22 cellular contexts compared by ENCODE assay signal in the genomic region with DNA sequence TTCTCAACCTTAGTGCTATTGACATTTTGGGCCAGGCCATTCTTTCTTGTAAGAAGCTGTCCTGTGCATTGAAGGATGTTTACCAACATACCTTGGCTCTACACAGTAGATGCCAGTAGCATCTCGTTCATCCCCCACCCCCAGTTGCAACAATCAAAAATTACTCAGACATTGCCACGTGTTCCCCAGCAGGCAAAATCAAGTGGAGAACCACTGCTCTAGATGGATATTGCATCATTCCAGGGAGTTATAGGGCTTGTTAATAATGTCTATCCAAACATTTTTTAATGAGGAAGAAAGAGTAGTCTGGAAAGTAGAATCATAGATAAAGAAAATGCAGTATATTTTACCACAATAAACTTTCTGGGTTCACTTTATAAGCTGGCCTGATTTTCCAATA.
DNase-seq lines count a peak whose midpoint lies in the region; ATAC-seq and TF ChIP-seq lines count a peak whose summit lies in the region.
"Had no signal": no experiment of that assay in that cellular context is flagged by ENCODE, and none has a peak within 500 bp of the region (broad histone marks: within the 10 kb centered on the region; RNA-seq: fewer than 3 reads in every experiment).

No MANE protein-coding gene starts in this region.

- H2BK5ac ChIP-seq in trophoblast cell (ENCODE audit: low read depth, low read length, poor library complexity): no peak overlapping the region

- no peak overlapping the region for H3K14ac ChIP-seq in trophoblast cell (ENCODE audit: low read length)

- H3K27ac ChIP-seq in CD8-positive, alpha-beta T cell (ENCODE audit: low read depth, low read length): no peak overlapping the region
- no peak overlapping the region for H3K27ac ChIP-seq in trophoblast cell (ENCODE audit: low read depth, low read length)
- H3K27ac ChIP-seq: esophagus muscularis mucosa had no signal

- no peak overlapping the region for H3K23ac ChIP-seq in trophoblast cell (ENCODE audit: low read length)

- peak overlapping the region; percentile 55 for H3K27ac Mint-ChIP-seq in CD8-positive, alpha-beta T cell
- H3K27ac Mint-ChIP-seq: activated T-helper 1 cell treated with anti-CD3 and anti-CD28 coated beads, Interleukin-12 subunit alpha, Interleukin-12 subunit beta, Interleukin-2, Interleukin-4 antibody, amounts not matched to agents 30 ng/mL and 10 ng/mL and 1 ng/mL, durations not matched to agents 14 hours and 24 hours and 36 hours; B cell; memory B cell; nephron progenitor cell; progenitor cell of endocrine pancreas had no signal

- no peak for ATAC-seq in CD8-positive, alpha-beta T cell
- no peak for ATAC-seq in HG02610 (IDR thresholded peaks at IDR 0.05; ENCODE audit: unreplicated experiment)
- no peak for ATAC-seq in mucosa of descending colon
- no peak for ATAC-seq in GM19397 (IDR thresholded peaks at IDR 0.05; ENCODE audit: unreplicated experiment)

- H3K36me3 Mint-ChIP-seq in CD8-positive, alpha-beta T cell: peaks cover 35% of the 10 kb centered on the region

- DNase-seq in AG10803 (ENCODE audit: low read depth): peak; percentile 50
- DNase-seq in CD8-positive, alpha-beta T cell: no peak
- peak; percentile 56 for DNase-seq in NCI-H460 (ENCODE audit: extremely low read depth, low read depth)
- peak; percentile 31 for DNase-seq in choroid plexus epithelial cell (ENCODE audit: low read depth)
- no peak for DNase-seq in trophoblast cell
- DNase-seq in mucosa of descending colon: no peak
- DNase-seq: activated CD4-positive, CD25-positive, alpha-beta regulatory T cell treated with anti-CD3 and anti-CD28 coated beads, Interleukin-2, amount 50 U/mL, for 72 hours; NCI-H187 treated with DMSO at 0.1 percent for 48 hours; NCI-H446; nephron progenitor cell; SK-N-SH; small intestine; stimulated activated CD4-positive, alpha-beta T cell treated with anti-CD3 and anti-CD28 coated beads, Interleukin-4, amount 100 ng/mL, for 1 hour; substantia nigra; T-helper 9 cell had no signal

- no peaks in the 10 kb centered on the region for H3K4me1 ChIP-seq in CD8-positive, alpha-beta T cell (ENCODE audit: insufficient read depth, low read length)
- H3K4me1 ChIP-seq in trophoblast cell (ENCODE audit: control insufficient read depth in 1 of 2, insufficient read depth in 2 of 2, low read length in 2 of 2) (no peaks in the 10 kb centered on the region), mucosa of descending colon (ENCODE audit: low read depth) (no peaks in the 10 kb centered on the region)
- H3K4me1 ChIP-seq: esophagus muscularis mucosa had no signal

- H3K18ac ChIP-seq in trophoblast cell (ENCODE audit: low read length): no peak overlapping the region

- POLR2A ChIA-PET in CD8-positive, alpha-beta T cell (lab: Charles Lee): no interaction called here

- no peak overlapping the region for H3K4me3 Mint-ChIP-seq in CD8-positive, alpha-beta T cell
- H3K4me3 Mint-ChIP-seq: activated T-helper 1 cell treated with anti-CD3 and anti-CD28 coated beads, Interleukin-12 subunit alpha, Interleukin-12 subunit beta, Interleukin-2, Interleukin-4 antibody, amounts not matched to agents 30 ng/mL and 10 ng/mL and 1 ng/mL, durations not matched to agents 14 hours and 24 hours and 36 hours; B cell; memory B cell; nephron progenitor cell had no signal

- no peaks in the 10 kb centered on the region for H3K9me3 ChIP-seq in CD8-positive, alpha-beta T cell (ENCODE audit: low read length)
- H3K9me3 ChIP-seq in trophoblast cell (ENCODE audit: insufficient read depth, low read depth, low read length): no peaks in the 10 kb centered on the region
- H3K9me3 ChIP-seq in mucosa of descending colon: no peaks in the 10 kb centered on the region
- H3K9me3 ChIP-seq: esophagus muscularis mucosa, SK-N-SH had no signal

- no peak overlapping the region for H4K12ac ChIP-seq in trophoblast cell (ENCODE audit: low read depth, low read length)

- no peak overlapping the region for H4K8ac ChIP-seq in trophoblast cell (ENCODE audit: low read depth, low read length)

- peaks cover 11% of the 10 kb centered on the region for H3K4me1 Mint-ChIP-seq in CD8-positive, alpha-beta T cell (ENCODE audit: low read depth)
- H3K4me1 Mint-ChIP-seq: memory B cell, nephron progenitor cell had no signal

- no peak overlapping the region for H2BK120ac ChIP-seq in trophoblast cell (ENCODE audit: insufficient read depth, low read length, poor library complexity)

- no peak for TF ChIP-seq CTCF in AG10803 (conservative IDR thresholded peaks at IDR 0.05; ENCODE audit: low read length)
- no peak for TF ChIP-seq CTCF in CD8-positive, alpha-beta T cell (IDR thresholded peaks at IDR 0.05)
- TF ChIP-seq CTCF in choroid plexus epithelial cell (conservative IDR thresholded peaks at IDR 0.05; ENCODE audit: low read depth, low read length): no peak
- no peak for TF ChIP-seq CTCF in mucosa of descending colon (IDR thresholded peaks at IDR 0.05)

- no peak overlapping the region for H3K4ac ChIP-seq in trophoblast cell (ENCODE audit: low read depth, low read length)

- CTCF ChIA-PET in CD8-positive, alpha-beta T cell (lab: Charles Lee): no interaction called here

- H3K79me1 ChIP-seq in trophoblast cell (ENCODE audit: low read length): no peaks in the 10 kb centered on the region

- no peaks in the 10 kb centered on the region for H3K36me3 ChIP-seq in CD8-positive, alpha-beta T cell (ENCODE audit: insufficient read depth, low read length)
- H3K36me3 ChIP-seq in trophoblast cell (ENCODE audit: control insufficient read depth in 1 of 2, insufficient read depth in 2 of 2, low read length in 2 of 2) (no peaks in the 10 kb centered on the region), mucosa of descending colon (ENCODE audit: low read depth) (no peaks in the 10 kb centered on the region)

- no peak overlapping the region for H2AK5ac ChIP-seq in trophoblast cell (ENCODE audit: low read length)

- no peaks in the 10 kb centered on the region for H3K27me3 ChIP-seq in CD8-positive, alpha-beta T cell (ENCODE audit: insufficient read depth, low read length)
- no peaks in the 10 kb centered on the region for H3K27me3 ChIP-seq in trophoblast cell (ENCODE audit: insufficient read depth, low read length)
- H3K27me3 ChIP-seq: esophagus muscularis mucosa had no signal

- no peak overlapping the region for H3K9ac ChIP-seq in trophoblast cell (ENCODE audit: low read length)
- H3K9ac ChIP-seq: SK-N-SH had no signal

- H3K4me2 ChIP-seq in trophoblast cell (ENCODE audit: low read length): no peak overlapping the region
- H3K4me2 ChIP-seq: SK-N-SH had no signal

- H3K4me3 ChIP-seq in AG10803 (ENCODE audit: low read length) (no peak overlapping the region), choroid plexus epithelial cell (ENCODE audit: low read depth, low read length) (no peak overlapping the region), trophoblast cell (ENCODE audit: low read depth, low read length) (no peak overlapping the region), mucosa of descending colon (no peak overlapping the region)
- no peak overlapping the region for H3K4me3 ChIP-seq in CD8-positive, alpha-beta T cell (ENCODE audit: low read depth, low read length)
- H3K4me3 ChIP-seq: esophagus muscularis mucosa had no signal

- no CpG with 5 or more reads among the region's 2 CpGs for WGBS in trophoblast cell (ENCODE audit: extremely low coverage, insufficient coverage, insufficient read length)

- H2BK12ac ChIP-seq in trophoblast cell (ENCODE audit: low read length): no peak overlapping the region

- intact Hi-C loops in CD8-positive, alpha-beta T cell (cut with DNase I, micrococcal nuclease): loop anchor here in 1 of 2 experiments (5.0 kb wide), 1 partner anchor 39 kb away; no protein-coding TSS in a partner anchor
- intact Hi-C loops in mucosa of descending colon (cut with DNase I, micrococcal nuclease): no loop called here

- no peaks in the 10 kb centered on the region for H3K79me2 ChIP-seq in trophoblast cell (ENCODE audit: control insufficient read depth, insufficient read depth, low read length, poor library complexity)

- no peaks in the 10 kb centered on the region for H3K27me3 Mint-ChIP-seq in CD8-positive, alpha-beta T cell (ENCODE audit: low read depth)
- H3K27me3 Mint-ChIP-seq: B cell, memory B cell, progenitor cell of endocrine pancreas had no signal

- no peaks in the 10 kb centered on the region for H3K9me3 Mint-ChIP-seq in CD8-positive, alpha-beta T cell
- H3K9me3 Mint-ChIP-seq: activated T-helper 1 cell treated with anti-CD3 and anti-CD28 coated beads, Interleukin-12 subunit alpha, Interleukin-12 subunit beta, Interleukin-2, Interleukin-4 antibody, amounts not matched to agents 30 ng/mL and 10 ng/mL and 1 ng/mL, durations not matched to agents 14 hours and 24 hours and 36 hours; memory B cell; nephron progenitor cell had no signal

- H4K91ac ChIP-seq in trophoblast cell (ENCODE audit: low read depth, low read length): no peak overlapping the region

- no peak overlapping the region for H2AFZ ChIP-seq in trophoblast cell (ENCODE audit: insufficient read depth, low read length, poor library complexity)

Comparison
In these comparisons a context has a peak if more than half of its experiments do, and no peak if none do; other contexts are left out.
1. DNase-seq: peak in AG10803 (single experiment), NCI-H460 (single experiment) and choroid plexus epithelial cell (single experiment); none in CD8-positive, alpha-beta T cell (0 of 7), trophoblast cell (0 of 2) and mucosa of descending colon (0 of 3).